In the genomic region with DNA sequence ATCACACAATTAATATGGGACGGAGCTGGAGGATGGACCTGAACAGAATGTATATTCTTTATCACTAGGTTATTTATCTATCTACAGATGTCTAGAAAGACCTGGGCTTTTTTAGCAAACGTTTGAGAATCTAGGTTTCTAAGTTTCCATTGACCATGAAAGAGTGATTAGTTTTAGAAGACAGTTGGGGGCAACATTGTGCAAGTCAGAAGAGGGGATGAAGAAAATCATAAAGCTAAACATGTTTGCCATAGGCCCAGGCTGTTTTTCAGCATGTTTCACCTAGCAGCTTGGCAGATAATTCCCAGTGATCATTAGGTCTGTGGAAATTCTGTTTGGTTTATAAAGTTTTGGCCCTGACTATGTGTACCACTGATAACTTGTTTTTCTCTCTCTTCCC, we compare ENCODE assay signal across 13 cellular contexts. TPM values are rescaled to one million over a fixed set of nuclear protein-coding genes. Genes with fewer than 3 reads are reported as not detected.
DNase-seq lines count a peak whose midpoint lies in the region; ATAC-seq and TF ChIP-seq lines count a peak whose summit lies in the region.
"Had no signal": no experiment of that assay in that cellular context is flagged by ENCODE, and none has a peak within 500 bp of the region (broad histone marks: within the 10 kb centered on the region; RNA-seq: fewer than 3 reads in every experiment).

No MANE protein-coding gene starts in this region.

- peaks cover 33% of the 10 kb centered on the region for H3K4me1 ChIP-seq in RWPE2 (ENCODE audit: insufficient read depth, poor library complexity, severe bottlenecking)
- H3K4me1 ChIP-seq: upper lobe of right lung had no signal

- H3K4me3 Mint-ChIP-seq in activated CD4-positive, alpha-beta memory T cell treated with anti-CD3 and anti-CD28 coated beads, Interleukin-2, amount 10 ng/mL, durations not matched to agents 7 days and 5 days: no peak overlapping the region
- no peak overlapping the region for H3K4me3 Mint-ChIP-seq in activated CD4-positive, alpha-beta memory T cell treated with anti-CD3 and anti-CD28 coated beads for 36 hours
- no peak overlapping the region for H3K4me3 Mint-ChIP-seq in stimulated activated memory B cell treated with anti-CD40 and anti-IgM and Interleukin-4, amounts not matched to agents 10 μg/mL and 1 μg/mL and 100 μg/mL, for 72 hours
- H3K4me3 Mint-ChIP-seq: central memory CD8-positive, alpha-beta T cell had no signal

- ATAC-seq in RWPE2 (ENCODE audit: low read depth) (no peak), sciatic nerve (peak; percentile 25), HG03378 (IDR thresholded peaks at IDR 0.05; ENCODE audit: unreplicated experiment) (no peak), GM18861 (IDR thresholded peaks at IDR 0.05; ENCODE audit: unreplicated experiment) (no peak)
- no peak for ATAC-seq in stimulated activated memory B cell treated with anti-CD40 and anti-IgM and Interleukin-4, amounts not matched to agents 10 μg/mL and 1 μg/mL and 100 μg/mL, for 72 hours
- ATAC-seq: upper lobe of right lung had no signal

- intact Hi-C loops in activated CD4-positive, alpha-beta memory T cell treated with anti-CD3 and anti-CD28 coated beads for 36 hours (cut with micrococcal nuclease): no loop called here
- intact Hi-C loops in sciatic nerve (cut with DNase I): no loop called here

- TF ChIP-seq CTCF in RWPE2 (IDR thresholded peaks at IDR 0.05; ENCODE audit: poor library complexity, severe bottlenecking): peak; percentile 27
- no peak for TF ChIP-seq CTCF in choroid plexus epithelial cell (conservative IDR thresholded peaks at IDR 0.05; ENCODE audit: low read depth, low read length)

- peaks cover 29% of the 10 kb centered on the region for H3K36me3 ChIP-seq in RWPE2 (ENCODE audit: low read depth)
- H3K36me3 ChIP-seq: upper lobe of right lung had no signal

- peaks cover 8% of the 10 kb centered on the region for H3K27me3 Mint-ChIP-seq in activated CD4-positive, alpha-beta memory T cell treated with anti-CD3 and anti-CD28 coated beads, Interleukin-2, amount 10 ng/mL, durations not matched to agents 7 days and 5 days
- H3K27me3 Mint-ChIP-seq in activated CD4-positive, alpha-beta memory T cell treated with anti-CD3 and anti-CD28 coated beads for 36 hours: peaks cover 12% of the 10 kb centered on the region
- no peaks in the 10 kb centered on the region for H3K27me3 Mint-ChIP-seq in stimulated activated memory B cell treated with anti-CD40 and anti-IgM and Interleukin-4, amounts not matched to agents 10 μg/mL and 1 μg/mL and 100 μg/mL, for 72 hours
- H3K27me3 Mint-ChIP-seq: central memory CD8-positive, alpha-beta T cell had no signal

- peaks cover 36% of the 10 kb centered on the region for H3K36me3 Mint-ChIP-seq in activated CD4-positive, alpha-beta memory T cell treated with anti-CD3 and anti-CD28 coated beads, Interleukin-2, amount 10 ng/mL, durations not matched to agents 7 days and 5 days (ENCODE audit: low read depth)
- no peaks in the 10 kb centered on the region for H3K36me3 Mint-ChIP-seq in activated CD4-positive, alpha-beta memory T cell treated with anti-CD3 and anti-CD28 coated beads for 36 hours
- H3K36me3 Mint-ChIP-seq in stimulated activated memory B cell treated with anti-CD40 and anti-IgM and Interleukin-4, amounts not matched to agents 10 μg/mL and 1 μg/mL and 100 μg/mL, for 72 hours: peaks cover 5% of the 10 kb centered on the region
- H3K36me3 Mint-ChIP-seq: activated naive CD4-positive, alpha-beta T cell treated with anti-CD3 and anti-CD28 coated beads, Interleukin-2, amount 50 U/mL, for 72 hours had no signal

- POLR2A ChIA-PET in activated CD4-positive, alpha-beta memory T cell treated with anti-CD3 and anti-CD28 coated beads, Interleukin-2, amount 10 ng/mL, durations not matched to agents 7 days and 5 days (lab: Charles Lee): interaction anchor here (1.1 to 1.6 kb wide), 9 partner anchors 9 to 64 kb away, joined by 3 to 10 read pairs (median 4); a partner anchor contains a TSS
- POLR2A ChIA-PET in activated CD4-positive, alpha-beta memory T cell treated with anti-CD3 and anti-CD28 coated beads for 36 hours (lab: Charles Lee): interaction anchor here (0.8 kb wide), 1 partner anchor 27 kb away, joined by 4 read pairs; no protein-coding TSS in a partner anchor

- CTCF ChIA-PET in activated CD4-positive, alpha-beta memory T cell treated with anti-CD3 and anti-CD28 coated beads, Interleukin-2, amount 10 ng/mL, durations not matched to agents 7 days and 5 days (lab: Charles Lee): interaction anchor here (0.7 to 2.0 kb wide), 8 partner anchors 12 to 239 kb away, joined by 3 to 9 read pairs (median 4); no protein-coding TSS in a partner anchor
- CTCF ChIA-PET in activated CD4-positive, alpha-beta memory T cell treated with anti-CD3 and anti-CD28 coated beads for 36 hours (lab: Charles Lee): interaction anchor here (0.6 to 3.8 kb wide), 8 partner anchors 14 to 239 kb away, joined by 3 to 20 read pairs (median 4); a partner anchor contains a TSS

- peak overlapping the region; percentile 68 for H3K27ac ChIP-seq in RWPE2 (ENCODE audit: poor library complexity, severe bottlenecking)
- H3K27ac ChIP-seq: upper lobe of right lung had no signal

- H3K4me1 Mint-ChIP-seq in activated CD4-positive, alpha-beta memory T cell treated with anti-CD3 and anti-CD28 coated beads, Interleukin-2, amount 10 ng/mL, durations not matched to agents 7 days and 5 days: peaks cover 40% of the 10 kb centered on the region
- H3K4me1 Mint-ChIP-seq in activated CD4-positive, alpha-beta memory T cell treated with anti-CD3 and anti-CD28 coated beads for 36 hours (ENCODE audit: low read depth): peaks cover 26% of the 10 kb centered on the region
- H3K4me1 Mint-ChIP-seq in stimulated activated memory B cell treated with anti-CD40 and anti-IgM and Interleukin-4, amounts not matched to agents 10 μg/mL and 1 μg/mL and 100 μg/mL, for 72 hours: peaks cover 16% of the 10 kb centered on the region

- H3K4me3 ChIP-seq in RWPE2 (ENCODE audit: severe bottlenecking) (no peak overlapping the region), choroid plexus epithelial cell (ENCODE audit: low read depth, low read length) (no peak overlapping the region)
- H3K4me3 ChIP-seq: upper lobe of right lung had no signal

- H3K9me3 Mint-ChIP-seq in activated CD4-positive, alpha-beta memory T cell treated with anti-CD3 and anti-CD28 coated beads, Interleukin-2, amount 10 ng/mL, durations not matched to agents 7 days and 5 days: no peaks in the 10 kb centered on the region
- no peaks in the 10 kb centered on the region for H3K9me3 Mint-ChIP-seq in activated CD4-positive, alpha-beta memory T cell treated with anti-CD3 and anti-CD28 coated beads for 36 hours
- H3K9me3 Mint-ChIP-seq in stimulated activated memory B cell treated with anti-CD40 and anti-IgM and Interleukin-4, amounts not matched to agents 10 μg/mL and 1 μg/mL and 100 μg/mL, for 72 hours: no peaks in the 10 kb centered on the region
- H3K9me3 Mint-ChIP-seq: activated naive CD4-positive, alpha-beta T cell treated with anti-CD3 and anti-CD28 coated beads, Interleukin-2, amount 50 U/mL, for 72 hours; central memory CD8-positive, alpha-beta T cell had no signal

- H3K27me3 ChIP-seq in RWPE2 (ENCODE audit: insufficient read depth, poor library complexity, severe bottlenecking): no peaks in the 10 kb centered on the region
- H3K27me3 ChIP-seq: upper lobe of right lung had no signal

- no peaks in the 10 kb centered on the region for H3K9me3 ChIP-seq in RWPE2 (ENCODE audit: severe bottlenecking)
- H3K9me3 ChIP-seq: upper lobe of right lung had no signal

- DNase-seq in activated CD4-positive, alpha-beta memory T cell treated with anti-CD3 and anti-CD28 coated beads, Interleukin-2, amount 10 ng/mL, durations not matched to agents 7 days and 5 days: no peak
- no peak for DNase-seq in activated CD4-positive, alpha-beta memory T cell treated with anti-CD3 and anti-CD28 coated beads for 36 hours
- DNase-seq in RWPE2 (ENCODE audit: low spot score) (no peak), choroid plexus epithelial cell (ENCODE audit: low read depth) (peak; percentile 60), sciatic nerve (ENCODE audit: low spot score) (no peak)
- DNase-seq: NCI-H2171 treated with DMSO at 0.1 percent for 48 hours, SHP77, upper lobe of right lung had no signal

- peak overlapping the region; percentile 37 for H3K27ac Mint-ChIP-seq in activated CD4-positive, alpha-beta memory T cell treated with anti-CD3 and anti-CD28 coated beads, Interleukin-2, amount 10 ng/mL, durations not matched to agents 7 days and 5 days
- H3K27ac Mint-ChIP-seq in activated CD4-positive, alpha-beta memory T cell treated with anti-CD3 and anti-CD28 coated beads for 36 hours: no peak overlapping the region
- no peak overlapping the region for H3K27ac Mint-ChIP-seq in stimulated activated memory B cell treated with anti-CD40 and anti-IgM and Interleukin-4, amounts not matched to agents 10 μg/mL and 1 μg/mL and 100 μg/mL, for 72 hours

RNA-seq across cellular contexts. Expression of a gene that starts 44.1 kb away (rescaled TPM):
- 1 to 10 TPM; 2.5 to 3.4 TPM for total RNA-seq in activated CD4-positive, alpha-beta memory T cell treated with anti-CD3 and anti-CD28 coated beads, Interleukin-2, amount 10 ng/mL, durations not matched to agents 7 days and 5 days
- under 1 TPM; 0.05 to 0.10 TPM for total RNA-seq in activated CD4-positive, alpha-beta memory T cell treated with anti-CD3 and anti-CD28 coated beads for 36 hours
- total RNA-seq in sciatic nerve: 4.0 TPM

RNA-seq across cellular contexts. Expression of a gene that starts 58.6 kb away (rescaled TPM):
- 1 to 10 TPM; 2.6 TPM for total RNA-seq in activated CD4-positive, alpha-beta memory T cell treated with anti-CD3 and anti-CD28 coated beads, Interleukin-2, amount 10 ng/mL, durations not matched to agents 7 days and 5 days
- total RNA-seq in activated CD4-positive, alpha-beta memory T cell treated with anti-CD3 and anti-CD28 coated beads for 36 hours: under 1 TPM; 0.59 to 0.87 TPM
- total RNA-seq in sciatic nerve: 1.4 TPM

RNA-seq across cellular contexts. Expression of a gene that starts 59.0 kb away (rescaled TPM):
- 10 to 100 TPM; 19.4 to 23.2 TPM for total RNA-seq in activated CD4-positive, alpha-beta memory T cell treated with anti-CD3 and anti-CD28 coated beads, Interleukin-2, amount 10 ng/mL, durations not matched to agents 7 days and 5 days
- total RNA-seq in activated CD4-positive, alpha-beta memory T cell treated with anti-CD3 and anti-CD28 coated beads for 36 hours: 1 to 10 TPM; 3.9 TPM
- 1.5 TPM for total RNA-seq in sciatic nerve
